In genomic region chr14:22837750-22838538, GRCh38 we compare ENCODE assay signal across 8 cellular contexts. TPM values are rescaled to one million over a fixed set of nuclear protein-coding genes. Genes with fewer than 3 reads are reported as not detected.
DNase-seq lines count a peak whose midpoint lies in the region; ATAC-seq and TF ChIP-seq lines count a peak whose summit lies in the region.

No MANE protein-coding gene starts in this region.

- DNase-seq in GM23338 (ENCODE audit: low spot score), result peak; percentile 71
- DNase-seq in adipocyte (ENCODE audit: low read depth), result peak; percentile 69
- DNase-seq in hepatic stellate cell (ENCODE audit: low spot score), result peak; percentile 64
- DNase-seq in retina, result no peak
- DNase-seq in NCI-H1105 treated with DMSO at 0.1 percent for 48 hours (lab: John Stamatoyannopoulos, UW), result no peak

- no peaks in the 10 kb centered on the region for H3K9me2 ChIP-seq in GM23338 (ENCODE audit: insufficient read depth)

- H3K27me3 Mint-ChIP-seq in GM23338 (ENCODE audit: insufficient read depth, low read depth, poor library complexity), result peaks cover 16% of the 10 kb centered on the region

- H3K4me1 ChIP-seq in GM23338 (ENCODE audit: insufficient read depth) (peaks cover 23% of the 10 kb centered on the region), adipocyte (ENCODE audit: control insufficient read depth, insufficient read depth, low read length) (peaks cover 44% of the 10 kb centered on the region), skeletal muscle satellite cell (ENCODE audit: control insufficient read depth, insufficient read depth, low read length) (peaks cover 20% of the 10 kb centered on the region)

- peaks cover 34% of the 10 kb centered on the region for H3K4me1 Mint-ChIP-seq in GM23338

- ATAC-seq in GM23338, result peak; percentile 54
- ATAC-seq in GM21390 (IDR thresholded peaks at IDR 0.05; ENCODE audit: unreplicated experiment), result no peak
- no peak for ATAC-seq in HG02798 (IDR thresholded peaks at IDR 0.05; ENCODE audit: poor library complexity, unreplicated experiment)

- peak overlapping the region; percentile 97 for H3K4me2 ChIP-seq in GM23338
- H3K4me2 ChIP-seq in skeletal muscle satellite cell (ENCODE audit: low read length), result peak overlapping the region; percentile 95

- H3K9ac ChIP-seq in adipocyte (ENCODE audit: low read length) (peak overlapping the region; percentile 100), skeletal muscle satellite cell (ENCODE audit: low read depth, low read length) (peak overlapping the region; percentile 99)

- no peak for TF ChIP-seq CTCF in GM23338 (conservative IDR thresholded peaks at IDR 0.05; ENCODE audit: low read depth in 2 of 2)

- H3K4me3 Mint-ChIP-seq in GM23338, result peak overlapping the region; percentile 94

- peaks cover 40% of the 10 kb centered on the region for H3K36me3 Mint-ChIP-seq in GM23338 (ENCODE audit: low read depth)

- peaks cover 22% of the 10 kb centered on the region for H3F3A ChIP-seq in GM23338 (replicated peaks; ENCODE audit: low read depth)

- peak overlapping the region; percentile 52; the same call in 1 of the 2 replicates for H3K27ac Mint-ChIP-seq in GM23338

- H3K27ac ChIP-seq in GM23338 (ENCODE audit: low read depth), result no peak overlapping the region

- peaks cover 21% of the 10 kb centered on the region for H3K36me3 ChIP-seq in GM23338 (ENCODE audit: insufficient read depth)
- peaks cover 35% of the 10 kb centered on the region for H3K36me3 ChIP-seq in adipocyte (ENCODE audit: control insufficient read depth, insufficient read depth, low read length, severe bottlenecking)
- H3K36me3 ChIP-seq in skeletal muscle satellite cell (ENCODE audit: insufficient read depth, low read length), result peaks cover 55% of the 10 kb centered on the region

- H3K9me3 Mint-ChIP-seq in GM23338, result no peaks in the 10 kb centered on the region

- H3K9me3 ChIP-seq in adipocyte (ENCODE audit: control insufficient read depth, low read length) (no peaks in the 10 kb centered on the region), skeletal muscle satellite cell (replicated peaks; ENCODE audit: low read length) (no peaks in the 10 kb centered on the region)

- H3K79me2 ChIP-seq in GM23338 (replicated peaks; ENCODE audit: insufficient read depth), result peaks cover 26% of the 10 kb centered on the region

- H2AFZ ChIP-seq in GM23338, result peak overlapping the region; percentile 93

- H3K4me3 ChIP-seq in GM23338, result peak overlapping the region; percentile 95
- H3K4me3 ChIP-seq in adipocyte (ENCODE audit: low read length), result peak overlapping the region; percentile 97
- H3K4me3 ChIP-seq in skeletal muscle satellite cell (ENCODE audit: low read length), result peak overlapping the region; percentile 91

- H3K27me3 ChIP-seq in GM23338 (ENCODE audit: insufficient read depth) (no peaks in the 10 kb centered on the region), adipocyte (replicated peaks; ENCODE audit: control insufficient read depth, insufficient read depth, low read length) (no peaks in the 10 kb centered on the region), skeletal muscle satellite cell (ENCODE audit: control insufficient read depth, insufficient read depth, low read length) (no peaks in the 10 kb centered on the region)

- H4K20me1 ChIP-seq in GM23338 (replicated peaks; ENCODE audit: insufficient read depth), result no peaks in the 10 kb centered on the region

TF ChIP-seq in GM23338, 12 proteins besides CTCF, POLR2A, EP300 and RAD21:
- TF ChIP-seq ETS1 (IDR thresholded peaks at IDR 0.05), result no peak
- TF ChIP-seq NANOG (IDR thresholded peaks at IDR 0.05; ENCODE audit: borderline replicate concordance), result no peak
- TF ChIP-seq POLR2AphosphoS5 (IDR thresholded peaks at IDR 0.05; ENCODE audit: low read depth), result peak; percentile 27; the same call in 1 of the 2 replicates
- no peak for TF ChIP-seq REST (IDR thresholded peaks at IDR 0.05; ENCODE audit: unreplicated experiment)
- TF ChIP-seq EZH2 (IDR thresholded peaks at IDR 0.05; ENCODE audit: low read depth, unreplicated experiment), result no peak
- no peak for TF ChIP-seq ZNF331 (CRISPR knock-in tag; IDR thresholded peaks at IDR 0.05; ENCODE audit: low read depth)

RNA-seq across cellular contexts. Expression of gene MMP14, which starts 1.6 kb away (rescaled TPM):
- 48.9 and 56.4 TPM in 2 replicates for total RNA-seq in GM23338 (2014; rRNA removed; shearing (Covaris generic))
- 6.5 and 7.0 TPM in 2 replicates for polyA plus RNA-seq in GM23338 (2016; fragmentation: Nextera tagmentation; extraction: Ambion mirVana)
- 260 and 382 TPM in 2 replicates for total RNA-seq in skeletal muscle satellite cell (2012; rRNA removed)

RNA-seq across cellular contexts. Expression of gene MRPL52, which starts 8.3 kb away (rescaled TPM):
- total RNA-seq in GM23338 (2014; rRNA removed; shearing (Covaris generic)), result 131 and 138 TPM in 2 replicates
- polyA plus RNA-seq in GM23338 (2016; fragmentation: Nextera tagmentation; extraction: Ambion mirVana), result 617 and 691 TPM in 2 replicates
- 51.3 and 68.4 TPM in 2 replicates for total RNA-seq in skeletal muscle satellite cell (2012; rRNA removed)

RNA-seq across cellular contexts. Expression of gene SLC7A7, which starts 22.7 kb away (rescaled TPM):
- total RNA-seq in GM23338 (2014; rRNA removed; shearing (Covaris generic)), result 3.6 and 6.1 TPM in 2 replicates
- polyA plus RNA-seq in GM23338 (2016; fragmentation: Nextera tagmentation; extraction: Ambion mirVana), result 2.7 and 4.1 TPM in 2 replicates
- 1.0 and 2.2 TPM in 2 replicates for total RNA-seq in skeletal muscle satellite cell (2012; rRNA removed)

RNA-seq across cellular contexts. Expression of gene LRP10, which starts 33.6 kb away (rescaled TPM):
- total RNA-seq in GM23338 (2014; rRNA removed; shearing (Covaris generic)), result 16.5 and 18.1 TPM in 2 replicates
- 5.4 and 6.4 TPM in 2 replicates for polyA plus RNA-seq in GM23338 (2016; fragmentation: Nextera tagmentation; extraction: Ambion mirVana)
- 66.2 and 69.0 TPM in 2 replicates for total RNA-seq in skeletal muscle satellite cell (2012; rRNA removed)

RNA-seq across cellular contexts. Expression of gene REM2, which starts 45.1 kb away (rescaled TPM):
- 0.31 and 1.2 TPM in 2 replicates for total RNA-seq in GM23338 (2014; rRNA removed; shearing (Covaris generic))
- 2.9 and 3.0 TPM in 2 replicates for polyA plus RNA-seq in GM23338 (2016; fragmentation: Nextera tagmentation; extraction: Ambion mirVana)
- 0.22 and 0.25 TPM in 2 replicates for total RNA-seq in skeletal muscle satellite cell (2012; rRNA removed)

Comparison
In these comparisons a context has a peak if more than half of its experiments do, and no peak if none do; other contexts are left out.
1. DNase-seq: peak in GM23338 (single experiment), adipocyte (single experiment) and hepatic stellate cell (single experiment); none in retina (single experiment) and NCI-H1105 treated with DMSO at 0.1 percent for 48 hours (single experiment).
2. Peak in every context shown above with its lines, with median percentiles within 50 percentile points of each other: H3K4me3 ChIP-seq.